ENCODE assay signal across 4 cellular contexts in genomic region chr10:13223241-13223640, GRCh38. TPM values are rescaled to one million over a fixed set of nuclear protein-coding genes. Genes with fewer than 3 reads are reported as not detected.
"Had no signal": no experiment of that assay in that cellular context is flagged by ENCODE, and none has a peak within 500 bp of the region (broad histone marks: within the 10 kb centered on the region; RNA-seq: fewer than 3 reads in every experiment).

No MANE protein-coding gene starts in this region.

- ATAC-seq: GM12878 had no signal

- H3K4me3 ChIP-seq: GM12878 had no signal

- DNase-seq: GDM1, GF-D8 had no signal

RNA-seq across cellular contexts. Expression of gene UCMA, which starts 10.9 kb away (rescaled TPM):
- total RNA-seq: G401, GM12878 had no signal
